Comparison of ENCODE assay signal across 31 cellular contexts in genomic region chr12:32226768-32227167, GRCh38.
"Had no signal": no experiment of that assay in that cellular context is flagged by ENCODE, and none has a peak within 500 bp of the region (broad histone marks: within the 10 kb centered on the region; RNA-seq: fewer than 3 reads in every experiment).

No MANE protein-coding gene starts in this region.

- H3K27me3 ChIP-seq: ascending aorta, brain microvascular endothelial cell, dorsolateral prefrontal cortex, esophagus muscularis mucosa, foreskin keratinocyte, gastrocnemius medialis, heart left ventricle had no signal

- H3K4me1 Mint-ChIP-seq: activated CD4-positive, alpha-beta memory T cell treated with anti-CD3 and anti-CD28 coated beads, Interleukin-2, amount 10 ng/mL, durations not matched to agents 7 days and 5 days; activated CD4-positive, alpha-beta T cell treated with anti-CD3 and anti-CD28 coated beads for 36 hours; activated CD4-positive, alpha-beta T cell treated with anti-CD3 and anti-CD28 coated beads, Interleukin-2, amount 10 ng/mL, durations not matched to agents 24 days and 14 days; central memory CD8-positive, alpha-beta T cell; T-helper 17 cell had no signal

- H3K4me3 Mint-ChIP-seq: activated CD4-positive, alpha-beta memory T cell treated with anti-CD3 and anti-CD28 coated beads, Interleukin-2, amount 10 ng/mL, durations not matched to agents 7 days and 5 days; activated CD4-positive, alpha-beta T cell treated with anti-CD3 and anti-CD28 coated beads for 36 hours; activated CD4-positive, alpha-beta T cell treated with anti-CD3 and anti-CD28 coated beads, Interleukin-2, amount 10 ng/mL, durations not matched to agents 24 days and 14 days; activated naive CD8-positive, alpha-beta T cell treated with anti-CD3 and anti-CD28 coated beads, Interleukin-2, amount 10 ng/mL, durations not matched to agents 7 days and 5 days; activated T-cell treated with anti-CD3 and anti-CD28 coated beads, Interleukin-2, amount 50 U/mL, for 24 hours; activated T-cell treated with anti-CD3 and anti-CD28 coated beads, Interleukin-2, amount 50 U/mL, for 72 hours; central memory CD8-positive, alpha-beta T cell; dendritic cell treated with granulocyte-macrophage colony-stimulating factor and Interleukin-4, amounts not matched to agents 40 ng/mL and 50 ng/mL, for 4 days; T-helper 17 cell; T-helper 2 cell treated with Interferon-gamma antibody and Interleukin-4, amounts not matched to agents 5 μg/mL and 100 μg/mL, for 36 hours had no signal

- H3K27ac Mint-ChIP-seq: activated CD4-positive, alpha-beta memory T cell treated with anti-CD3 and anti-CD28 coated beads, Interleukin-2, amount 10 ng/mL, durations not matched to agents 7 days and 5 days; activated CD4-positive, alpha-beta T cell treated with anti-CD3 and anti-CD28 coated beads for 36 hours; activated CD4-positive, alpha-beta T cell treated with anti-CD3 and anti-CD28 coated beads, Interleukin-2, amount 10 ng/mL, durations not matched to agents 24 days and 14 days; activated naive CD8-positive, alpha-beta T cell treated with anti-CD3 and anti-CD28 coated beads, Interleukin-2, amount 10 ng/mL, durations not matched to agents 7 days and 5 days; activated T-cell treated with anti-CD3 and anti-CD28 coated beads, Interleukin-2, amount 50 U/mL, for 24 hours; activated T-cell treated with anti-CD3 and anti-CD28 coated beads, Interleukin-2, amount 50 U/mL, for 72 hours; dendritic cell treated with granulocyte-macrophage colony-stimulating factor and Interleukin-4, amounts not matched to agents 40 ng/mL and 50 ng/mL, for 4 days; T-helper 17 cell; T-helper 2 cell treated with Interferon-gamma antibody and Interleukin-4, amounts not matched to agents 5 μg/mL and 100 μg/mL, for 36 hours had no signal

- H3K4me3 ChIP-seq: ascending aorta, coronary artery, dorsolateral prefrontal cortex, esophagus muscularis mucosa, gastrocnemius medialis, heart left ventricle had no signal

- ATAC-seq: activated CD4-positive, alpha-beta T cell treated with anti-CD3 and anti-CD28 coated beads for 36 hours; activated naive CD4-positive, alpha-beta T cell treated with anti-CD3 and anti-CD28 coated beads, Interleukin-2, amount 50 U/mL, for 72 hours; activated T-cell treated with anti-CD3 and anti-CD28 coated beads, Interleukin-2, amount 50 U/mL, for 72 hours; foreskin keratinocyte; gastrocnemius medialis; heart left ventricle; T-helper 17 cell had no signal

- H3K9me3 Mint-ChIP-seq: activated CD4-positive, alpha-beta memory T cell treated with anti-CD3 and anti-CD28 coated beads, Interleukin-2, amount 10 ng/mL, durations not matched to agents 7 days and 5 days; activated CD4-positive, alpha-beta T cell treated with anti-CD3 and anti-CD28 coated beads, Interleukin-2, amount 10 ng/mL, durations not matched to agents 24 days and 14 days; activated naive CD4-positive, alpha-beta T cell treated with anti-CD3 and anti-CD28 coated beads, Interleukin-2, amount 50 U/mL, for 72 hours; activated naive CD8-positive, alpha-beta T cell treated with anti-CD3 and anti-CD28 coated beads, Interleukin-2, amount 10 ng/mL, durations not matched to agents 7 days and 5 days; activated T-cell treated with anti-CD3 and anti-CD28 coated beads, Interleukin-2, amount 50 U/mL, for 24 hours; activated T-cell treated with anti-CD3 and anti-CD28 coated beads, Interleukin-2, amount 50 U/mL, for 72 hours; central memory CD8-positive, alpha-beta T cell; dendritic cell treated with granulocyte-macrophage colony-stimulating factor and Interleukin-4, amounts not matched to agents 40 ng/mL and 50 ng/mL, for 4 days; T-helper 2 cell treated with Interferon-gamma antibody and Interleukin-4, amounts not matched to agents 5 μg/mL and 100 μg/mL, for 36 hours had no signal

- H3K36me3 ChIP-seq: ascending aorta, esophagus muscularis mucosa, gastrocnemius medialis had no signal

- H3K9me3 ChIP-seq: ascending aorta, esophagus muscularis mucosa, gastrocnemius medialis, heart left ventricle had no signal

- H3K4me1 ChIP-seq: ascending aorta, esophagus muscularis mucosa, foreskin keratinocyte, gastrocnemius medialis, heart left ventricle had no signal

- DNase-seq: activated CD4-positive, alpha-beta memory T cell treated with anti-CD3 and anti-CD28 coated beads, Interleukin-2, amount 10 ng/mL, durations not matched to agents 7 days and 5 days; activated CD4-positive, alpha-beta T cell treated with anti-CD3 and anti-CD28 coated beads for 36 hours; activated CD4-positive, alpha-beta T cell treated with anti-CD3 and anti-CD28 coated beads, Interleukin-2, amount 10 ng/mL, durations not matched to agents 24 days and 14 days; activated CD4-positive, CD25-positive, alpha-beta regulatory T cell; activated CD4-positive, CD25-positive, alpha-beta regulatory T cell treated with anti-CD3 and anti-CD28 coated beads, Interleukin-2, amount 50 U/mL, for 72 hours; activated CD8-positive, alpha-beta memory T cell treated with anti-CD3 and anti-CD28 coated beads, Interleukin-2, amount 50 U/mL, for 48 hours; activated gamma-delta T cell treated with Interleukin-2 at 50 U/mL for 16 hours; activated naive CD4-positive, alpha-beta T cell treated with Interleukin-2 at 50 U/mL for 16 hours; activated naive CD8-positive, alpha-beta T cell treated with anti-CD3 and anti-CD28 coated beads, Interleukin-2, amount 10 ng/mL, durations not matched to agents 7 days and 5 days; activated T-cell treated with anti-CD3 and anti-CD28 coated beads for 4 hours; activated T-cell treated with anti-CD3 and anti-CD28 coated beads, Interleukin-2, amount 50 U/mL, for 24 hours; activated T-cell treated with anti-CD3 and anti-CD28 coated beads, Interleukin-2, amount 50 U/mL, for 72 hours; brain microvascular endothelial cell; dorsolateral prefrontal cortex; effector memory CD4-positive, alpha-beta T cell; erythroblast; foreskin keratinocyte; gastrocnemius medialis; glutamatergic neuron; heart left ventricle; T-helper 1 cell; T-helper 17 cell; T1000; WERI-Rb-1 had no signal

- H3K27ac ChIP-seq: ascending aorta, brain microvascular endothelial cell, coronary artery, dorsolateral prefrontal cortex, esophagus muscularis mucosa, foreskin keratinocyte, gastrocnemius medialis, heart left ventricle, WERI-Rb-1 had no signal

- H3K27me3 Mint-ChIP-seq: activated CD4-positive, alpha-beta memory T cell treated with anti-CD3 and anti-CD28 coated beads, Interleukin-2, amount 10 ng/mL, durations not matched to agents 7 days and 5 days; activated CD4-positive, alpha-beta T cell treated with anti-CD3 and anti-CD28 coated beads for 36 hours; activated CD4-positive, alpha-beta T cell treated with anti-CD3 and anti-CD28 coated beads, Interleukin-2, amount 10 ng/mL, durations not matched to agents 24 days and 14 days; activated naive CD8-positive, alpha-beta T cell treated with anti-CD3 and anti-CD28 coated beads, Interleukin-2, amount 10 ng/mL, durations not matched to agents 7 days and 5 days; activated T-cell treated with anti-CD3 and anti-CD28 coated beads, Interleukin-2, amount 50 U/mL, for 24 hours; central memory CD8-positive, alpha-beta T cell; dendritic cell treated with granulocyte-macrophage colony-stimulating factor and Interleukin-4, amounts not matched to agents 40 ng/mL and 50 ng/mL, for 4 days; T-helper 17 cell had no signal
